In genomic region chr5:81751009-81751835, GRCh38 we compare ENCODE assay signal across 8 cellular contexts. TPM values are rescaled to one million over a fixed set of nuclear protein-coding genes. Genes with fewer than 3 reads are reported as not detected.
DNase-seq lines count a peak whose midpoint lies in the region; ATAC-seq and TF ChIP-seq lines count a peak whose summit lies in the region.

TSS of gene SSBP2 (minus strand) at chr5:81751097. CDS start at chr5:81751042, 55 bp downstream.

- H3K36me3 Mint-ChIP-seq in activated T-helper 2 cell treated with anti-CD3 and anti-CD28 coated beads, Interferon-gamma antibody, Interleukin-2, Interleukin-4, amounts not matched to agents 10 μg/mL and 5 μg/mL and 100 μg/mL, durations not matched to agents 14 hours and 24 hours and 36 hours (ENCODE audit: low read depth), result no peaks in the 10 kb centered on the region
- no peaks in the 10 kb centered on the region for H3K36me3 Mint-ChIP-seq in natural killer cell

- peak; percentile 99 for DNase-seq in EL
- DNase-seq in GOT3 (lab: John Stamatoyannopoulos, UW), result peak; percentile 99
- peak; percentile 99 for DNase-seq in LHCN-M2 (ENCODE audit: low read depth)
- DNase-seq in RWPE1 (ENCODE audit: low spot score), result peak; percentile 97
- peak; percentile 99 for DNase-seq in activated T-helper 2 cell treated with anti-CD3 and anti-CD28 coated beads, Interferon-gamma antibody, Interleukin-2, Interleukin-4, amounts not matched to agents 10 μg/mL and 5 μg/mL and 100 μg/mL, durations not matched to agents 14 hours and 24 hours and 36 hours (ENCODE audit: low spot score)
- DNase-seq in fibroblast of mammary gland (ENCODE audit: low read depth), result peak; percentile 98
- peak; percentile 98 for DNase-seq in natural killer cell
- DNase-seq in stimulated activated naive CD4-positive, alpha-beta T cell (lab: John Stamatoyannopoulos, UW), result peak; percentile 98 to 99 (median 99)

- ATAC-seq in natural killer cell, result peak; percentile 89 to 96 (median 90)

- H3K4me3 ChIP-seq in fibroblast of mammary gland (ENCODE audit: control insufficient read depth, low read depth, low read length), result peak within 1 kb of the TSS; percentile 83

- peak within 1 kb of the TSS; percentile 97 for H3K27ac ChIP-seq in RWPE1

- no peaks in the 10 kb centered on the region for H3K9me3 Mint-ChIP-seq in activated T-helper 2 cell treated with anti-CD3 and anti-CD28 coated beads, Interferon-gamma antibody, Interleukin-2, Interleukin-4, amounts not matched to agents 10 μg/mL and 5 μg/mL and 100 μg/mL, durations not matched to agents 14 hours and 24 hours and 36 hours
- H3K9me3 Mint-ChIP-seq in natural killer cell, result no peaks in the 10 kb centered on the region

- TF ChIP-seq CTCF in RWPE1 (conservative IDR thresholded peaks at IDR 0.05; ENCODE audit: low read depth) (no peak), fibroblast of mammary gland (conservative IDR thresholded peaks at IDR 0.05; ENCODE audit: control insufficient read depth, insufficient read depth, low read depth, low read length) (no peak), natural killer cell (IDR thresholded peaks at IDR 0.05) (no peak)

- H3K27me3 Mint-ChIP-seq in activated T-helper 2 cell treated with anti-CD3 and anti-CD28 coated beads, Interferon-gamma antibody, Interleukin-2, Interleukin-4, amounts not matched to agents 10 μg/mL and 5 μg/mL and 100 μg/mL, durations not matched to agents 14 hours and 24 hours and 36 hours (ENCODE audit: low read depth), result peaks cover 15% of the 10 kb centered on the region
- H3K27me3 Mint-ChIP-seq in natural killer cell (ENCODE audit: low read depth in 2 of 2), result peaks cover 0 to 12% of the 10 kb centered on the region in 2 donors

- CTCF ChIA-PET in RWPE1 (lab: Yijun Ruan, JAX), result interaction anchor here (0.5 to 1.9 kb wide), 8 partner anchors 14 to 415 kb away, joined by 3 to 8 read pairs (median 4); no protein-coding TSS in a partner anchor

- H3K27ac Mint-ChIP-seq in activated T-helper 2 cell treated with anti-CD3 and anti-CD28 coated beads, Interferon-gamma antibody, Interleukin-2, Interleukin-4, amounts not matched to agents 10 μg/mL and 5 μg/mL and 100 μg/mL, durations not matched to agents 14 hours and 24 hours and 36 hours, result peak within 1 kb of the TSS; percentile 93
- peak within 1 kb of the TSS; percentile 69 to 93 for H3K27ac Mint-ChIP-seq in natural killer cell

- H3K4me1 Mint-ChIP-seq in activated T-helper 2 cell treated with anti-CD3 and anti-CD28 coated beads, Interferon-gamma antibody, Interleukin-2, Interleukin-4, amounts not matched to agents 10 μg/mL and 5 μg/mL and 100 μg/mL, durations not matched to agents 14 hours and 24 hours and 36 hours (ENCODE audit: low read depth), result peaks cover 30% of the 10 kb centered on the region
- H3K4me1 Mint-ChIP-seq in natural killer cell, result peaks cover 0 to 11% of the 10 kb centered on the region in 2 donors

- POLR2A ChIA-PET in RWPE1 (lab: Yijun Ruan, JAX; ENCODE audit: low non-redundant PET), result interaction anchor here (0.7 to 1.9 kb wide), 3 partner anchors 88 to 221 kb away, joined by 4 to 43 read pairs (median 4); partner anchors contain the start of gene ATG10

- peak within 1 kb of the TSS; percentile 92 for H3K4me3 Mint-ChIP-seq in activated T-helper 2 cell treated with anti-CD3 and anti-CD28 coated beads, Interferon-gamma antibody, Interleukin-2, Interleukin-4, amounts not matched to agents 10 μg/mL and 5 μg/mL and 100 μg/mL, durations not matched to agents 14 hours and 24 hours and 36 hours (ENCODE audit: low read depth)
- H3K4me3 Mint-ChIP-seq in natural killer cell, result peak within 1 kb of the TSS; percentile 95

- intact Hi-C loops in activated T-helper 2 cell treated with anti-CD3 and anti-CD28 coated beads, Interferon-gamma antibody, Interleukin-2, Interleukin-4, amounts not matched to agents 10 μg/mL and 5 μg/mL and 100 μg/mL, durations not matched to agents 14 hours and 24 hours and 36 hours (cut with micrococcal nuclease), result loop anchor here (1.0 to 5.0 kb wide), 5 partner anchors 100 to 449 kb away; partner anchors contain the start of gene ZCCHC9
- intact Hi-C loops in natural killer cell (cut with micrococcal nuclease), result loop anchor here (1.0 to 2.0 kb wide), 2 partner anchors 100 to 222 kb away; partner anchors contain the start of gene ATG10

RNA-seq across cellular contexts. Expression of gene SSBP2, which starts in this region (rescaled TPM):
- 21.8 and 27.2 TPM in 2 replicates for total RNA-seq in LHCN-M2 (2014; rRNA removed)
- 18.0 TPM for polyA plus RNA-seq in LHCN-M2 (2012)
- 24.3 and 29.5 TPM in 2 replicates for total RNA-seq in activated T-helper 2 cell treated with anti-CD3 and anti-CD28 coated beads, Interferon-gamma antibody, Interleukin-2, Interleukin-4, amounts not matched to agents 10 μg/mL and 5 μg/mL and 100 μg/mL, durations not matched to agents 14 hours and 24 hours and 36 hours
- 10 to 100 TPM; 13.1 to 17.3 (median 14.8) TPM for total RNA-seq in natural killer cell

Comparison
In these comparisons a context has a peak if more than half of its experiments do, and no peak if none do; other contexts are left out.
1. Peak in every context shown above with its lines: DNase-seq, ATAC-seq, H3K4me3 ChIP-seq and H3K27ac ChIP-seq.